Comparison of ENCODE assay signal across 1 cellular context in the genomic region with DNA sequence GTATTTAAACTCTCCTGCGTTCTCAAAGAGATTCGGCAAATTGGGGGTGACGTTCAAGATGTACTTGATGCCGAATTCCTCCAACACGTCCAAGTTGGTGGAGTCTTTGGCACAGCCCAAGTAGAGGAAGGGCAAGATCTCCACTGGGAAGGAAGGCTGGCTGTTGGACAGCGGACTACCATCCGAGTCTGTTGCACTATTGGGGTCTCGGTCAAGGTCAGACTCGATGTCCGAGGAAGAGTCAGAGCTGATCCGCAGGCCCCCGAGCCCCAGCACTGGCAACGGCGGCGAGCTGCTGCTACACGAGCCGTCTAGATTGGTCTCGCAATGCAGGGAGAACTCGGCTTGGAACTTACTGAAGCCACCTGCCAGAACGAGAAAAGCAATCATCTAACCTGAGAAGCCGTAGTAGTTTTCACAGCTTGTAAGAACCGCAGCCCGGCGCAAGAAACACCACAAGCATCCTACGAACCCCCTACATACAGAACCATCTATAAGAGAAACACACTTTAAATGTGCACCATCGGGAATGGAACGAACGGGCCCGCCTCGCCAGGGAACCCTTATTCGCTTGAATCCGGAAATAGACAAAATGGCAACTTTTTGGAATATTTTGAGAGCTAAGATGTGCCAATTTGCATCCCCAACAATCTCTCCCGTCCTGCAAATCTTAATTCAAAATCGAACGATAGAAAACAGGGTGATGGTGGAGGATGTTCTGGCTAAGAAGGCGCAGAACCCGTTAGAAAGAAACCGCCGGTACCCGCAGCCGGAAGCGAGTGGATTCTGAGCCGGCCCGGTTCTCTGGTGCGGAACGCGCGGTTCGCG.
TF ChIP-seq lines count a peak whose summit lies in the region.

No MANE protein-coding gene starts in this region.

TF ChIP-seq in HepG2, 621 proteins besides CTCF, POLR2A, EP300 and RAD21 (continued from another document and continues in another):
- TF ChIP-seq, protein P1, sequence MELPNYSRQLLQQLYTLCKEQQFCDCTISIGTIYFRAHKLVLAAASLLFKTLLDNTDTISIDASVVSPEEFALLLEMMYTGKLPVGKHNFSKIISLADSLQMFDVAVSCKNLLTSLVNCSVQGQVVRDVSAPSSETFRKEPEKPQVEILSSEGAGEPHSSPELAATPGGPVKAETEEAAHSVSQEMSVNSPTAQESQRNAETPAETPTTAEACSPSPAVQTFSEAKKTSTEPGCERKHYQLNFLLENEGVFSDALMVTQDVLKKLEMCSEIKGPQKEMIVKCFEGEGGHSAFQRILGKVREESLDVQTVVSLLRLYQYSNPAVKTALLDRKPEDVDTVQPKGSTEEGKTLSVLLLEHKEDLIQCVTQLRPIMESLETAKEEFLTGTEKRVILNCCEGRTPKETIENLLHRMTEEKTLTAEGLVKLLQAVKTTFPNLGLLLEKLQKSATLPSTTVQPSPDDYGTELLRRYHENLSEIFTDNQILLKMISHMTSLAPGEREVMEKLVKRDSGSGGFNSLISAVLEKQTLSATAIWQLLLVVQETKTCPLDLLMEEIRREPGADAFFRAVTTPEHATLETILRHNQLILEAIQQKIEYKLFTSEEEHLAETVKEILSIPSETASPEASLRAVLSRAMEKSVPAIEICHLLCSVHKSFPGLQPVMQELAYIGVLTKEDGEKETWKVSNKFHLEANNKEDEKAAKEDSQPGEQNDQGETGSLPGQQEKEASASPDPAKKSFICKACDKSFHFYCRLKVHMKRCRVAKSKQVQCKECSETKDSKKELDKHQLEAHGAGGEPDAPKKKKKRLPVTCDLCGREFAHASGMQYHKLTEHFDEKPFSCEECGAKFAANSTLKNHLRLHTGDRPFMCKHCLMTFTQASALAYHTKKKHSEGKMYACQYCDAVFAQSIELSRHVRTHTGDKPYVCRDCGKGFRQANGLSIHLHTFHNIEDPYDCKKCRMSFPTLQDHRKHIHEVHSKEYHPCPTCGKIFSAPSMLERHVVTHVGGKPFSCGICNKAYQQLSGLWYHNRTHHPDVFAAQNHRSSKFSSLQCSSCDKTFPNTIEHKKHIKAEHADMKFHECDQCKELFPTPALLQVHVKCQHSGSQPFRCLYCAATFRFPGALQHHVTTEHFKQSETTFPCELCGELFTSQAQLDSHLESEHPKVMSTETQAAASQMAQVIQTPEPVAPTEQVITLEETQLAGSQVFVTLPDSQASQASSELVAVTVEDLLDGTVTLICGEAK (IDR thresholded peaks at IDR 0.05), result no peak
- TF ChIP-seq, protein P1 (CRISPR knock-in tag; IDR thresholded peaks at IDR 0.05), result no peak
- TF ChIP-seq ZBTB8A (CRISPR knock-in tag; IDR thresholded peaks at IDR 0.05; ENCODE audit: borderline replicate concordance, low read depth), result no peak
- TF ChIP-seq KLF13 (CRISPR knock-in tag; IDR thresholded peaks at IDR 0.05), result no peak
- TF ChIP-seq, protein P2, sequence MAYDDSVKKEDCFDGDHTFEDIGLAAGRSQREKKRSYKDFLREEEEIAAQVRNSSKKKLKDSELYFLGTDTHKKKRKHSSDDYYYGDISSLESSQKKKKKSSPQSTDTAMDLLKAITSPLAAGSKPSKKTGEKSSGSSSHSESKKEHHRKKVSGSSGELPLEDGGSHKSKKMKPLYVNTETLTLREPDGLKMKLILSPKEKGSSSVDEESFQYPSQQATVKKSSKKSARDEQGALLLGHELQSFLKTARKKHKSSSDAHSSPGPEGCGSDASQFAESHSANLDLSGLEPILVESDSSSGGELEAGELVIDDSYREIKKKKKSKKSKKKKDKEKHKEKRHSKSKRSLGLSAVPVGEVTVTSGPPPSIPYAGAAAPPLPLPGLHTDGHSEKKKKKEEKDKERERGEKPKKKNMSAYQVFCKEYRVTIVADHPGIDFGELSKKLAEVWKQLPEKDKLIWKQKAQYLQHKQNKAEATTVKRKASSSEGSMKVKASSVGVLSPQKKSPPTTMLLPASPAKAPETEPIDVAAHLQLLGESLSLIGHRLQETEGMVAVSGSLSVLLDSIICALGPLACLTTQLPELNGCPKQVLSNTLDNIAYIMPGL (CRISPR knock-in tag; IDR thresholded peaks at IDR 0.05; ENCODE audit: borderline replicate concordance in 1 of 2, low read depth in 1 of 2), result no peak; a peak in 1 of 4 replicates
- TF ChIP-seq, protein P3, sequence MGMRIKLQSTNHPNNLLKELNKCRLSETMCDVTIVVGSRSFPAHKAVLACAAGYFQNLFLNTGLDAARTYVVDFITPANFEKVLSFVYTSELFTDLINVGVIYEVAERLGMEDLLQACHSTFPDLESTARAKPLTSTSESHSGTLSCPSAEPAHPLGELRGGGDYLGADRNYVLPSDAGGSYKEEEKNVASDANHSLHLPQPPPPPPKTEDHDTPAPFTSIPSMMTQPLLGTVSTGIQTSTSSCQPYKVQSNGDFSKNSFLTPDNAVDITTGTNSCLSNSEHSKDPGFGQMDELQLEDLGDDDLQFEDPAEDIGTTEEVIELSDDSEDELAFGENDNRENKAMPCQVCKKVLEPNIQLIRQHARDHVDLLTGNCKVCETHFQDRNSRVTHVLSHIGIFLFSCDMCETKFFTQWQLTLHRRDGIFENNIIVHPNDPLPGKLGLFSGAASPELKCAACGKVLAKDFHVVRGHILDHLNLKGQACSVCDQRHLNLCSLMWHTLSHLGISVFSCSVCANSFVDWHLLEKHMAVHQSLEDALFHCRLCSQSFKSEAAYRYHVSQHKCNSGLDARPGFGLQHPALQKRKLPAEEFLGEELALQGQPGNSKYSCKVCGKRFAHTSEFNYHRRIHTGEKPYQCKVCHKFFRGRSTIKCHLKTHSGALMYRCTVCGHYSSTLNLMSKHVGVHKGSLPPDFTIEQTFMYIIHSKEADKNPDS (CRISPR knock-in tag; IDR thresholded peaks at IDR 0.05), result no peak
- no peak for TF ChIP-seq MEIS1 (CRISPR knock-in tag; IDR thresholded peaks at IDR 0.05; ENCODE audit: borderline replicate concordance)
- TF ChIP-seq KDM3A (CRISPR knock-in tag; IDR thresholded peaks at IDR 0.05; ENCODE audit: low read depth), result no peak
- no peak for TF ChIP-seq MIER2 (CRISPR knock-in tag; IDR thresholded peaks at IDR 0.05)
- no peak for TF ChIP-seq SCMH1 (CRISPR knock-in tag; IDR thresholded peaks at IDR 0.05; ENCODE audit: borderline replicate concordance)
- no peak for TF ChIP-seq MIXL1 (CRISPR knock-in tag; IDR thresholded peaks at IDR 0.05)
- TF ChIP-seq, protein P4, sequence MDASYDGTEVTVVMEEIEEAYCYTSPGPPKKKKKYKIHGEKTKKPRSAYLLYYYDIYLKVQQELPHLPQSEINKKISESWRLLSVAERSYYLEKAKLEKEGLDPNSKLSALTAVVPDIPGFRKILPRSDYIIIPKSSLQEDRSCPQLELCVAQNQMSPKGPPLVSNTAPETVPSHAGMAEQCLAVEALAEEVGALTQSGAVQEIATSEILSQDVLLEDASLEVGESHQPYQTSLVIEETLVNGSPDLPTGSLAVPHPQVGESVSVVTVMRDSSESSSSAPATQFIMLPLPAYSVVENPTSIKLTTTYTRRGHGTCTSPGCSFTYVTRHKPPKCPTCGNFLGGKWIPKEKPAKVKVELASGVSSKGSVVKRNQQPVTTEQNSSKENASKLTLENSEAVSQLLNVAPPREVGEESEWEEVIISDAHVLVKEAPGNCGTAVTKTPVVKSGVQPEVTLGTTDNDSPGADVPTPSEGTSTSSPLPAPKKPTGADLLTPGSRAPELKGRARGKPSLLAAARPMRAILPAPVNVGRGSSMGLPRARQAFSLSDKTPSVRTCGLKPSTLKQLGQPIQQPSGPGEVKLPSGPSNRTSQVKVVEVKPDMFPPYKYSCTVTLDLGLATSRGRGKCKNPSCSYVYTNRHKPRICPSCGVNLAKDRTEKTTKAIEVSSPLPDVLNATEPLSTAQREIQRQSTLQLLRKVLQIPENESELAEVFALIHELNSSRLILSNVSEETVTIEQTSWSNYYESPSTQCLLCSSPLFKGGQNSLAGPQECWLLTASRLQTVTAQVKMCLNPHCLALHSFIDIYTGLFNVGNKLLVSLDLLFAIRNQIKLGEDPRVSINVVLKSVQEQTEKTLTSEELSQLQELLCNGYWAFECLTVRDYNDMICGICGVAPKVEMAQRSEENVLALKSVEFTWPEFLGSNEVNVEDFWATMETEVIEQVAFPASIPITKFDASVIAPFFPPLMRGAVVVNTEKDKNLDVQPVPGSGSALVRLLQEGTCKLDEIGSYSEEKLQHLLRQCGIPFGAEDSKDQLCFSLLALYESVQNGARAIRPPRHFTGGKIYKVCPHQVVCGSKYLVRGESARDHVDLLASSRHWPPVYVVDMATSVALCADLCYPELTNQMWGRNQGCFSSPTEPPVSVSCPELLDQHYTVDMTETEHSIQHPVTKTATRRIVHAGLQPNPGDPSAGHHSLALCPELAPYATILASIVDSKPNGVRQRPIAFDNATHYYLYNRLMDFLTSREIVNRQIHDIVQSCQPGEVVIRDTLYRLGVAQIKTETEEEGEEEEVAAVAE (CRISPR knock-in tag; IDR thresholded peaks at IDR 0.05; ENCODE audit: borderline replicate concordance), result no peak
- TF ChIP-seq, protein P5, sequence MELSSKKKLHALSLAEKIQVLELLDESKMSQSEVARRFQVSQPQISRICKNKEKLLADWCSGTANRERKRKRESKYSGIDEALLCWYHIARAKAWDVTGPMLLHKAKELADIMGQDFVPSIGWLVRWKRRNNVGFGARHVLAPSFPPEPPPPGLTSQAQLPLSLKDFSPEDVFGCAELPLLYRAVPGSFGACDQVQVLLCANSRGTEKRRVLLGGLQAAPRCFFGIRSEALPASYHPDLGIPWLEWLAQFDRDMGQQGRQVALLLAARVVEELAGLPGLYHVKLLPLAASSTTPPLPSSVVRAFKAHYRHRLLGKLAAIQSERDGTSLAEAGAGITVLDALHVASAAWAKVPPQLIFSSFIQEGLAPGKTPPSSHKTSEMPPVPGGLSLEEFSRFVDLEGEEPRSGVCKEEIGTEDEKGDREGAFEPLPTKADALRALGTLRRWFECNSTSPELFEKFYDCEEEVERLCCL (CRISPR knock-in tag; IDR thresholded peaks at IDR 0.05; ENCODE audit: borderline replicate concordance), result no peak
- TF ChIP-seq HOXA5 (CRISPR knock-in tag; IDR thresholded peaks at IDR 0.05), result no peak; the same call in 1 of the 2 replicates
- no peak for TF ChIP-seq ZNF34 (CRISPR knock-in tag; IDR thresholded peaks at IDR 0.05; ENCODE audit: borderline replicate concordance)
- TF ChIP-seq, protein P6, sequence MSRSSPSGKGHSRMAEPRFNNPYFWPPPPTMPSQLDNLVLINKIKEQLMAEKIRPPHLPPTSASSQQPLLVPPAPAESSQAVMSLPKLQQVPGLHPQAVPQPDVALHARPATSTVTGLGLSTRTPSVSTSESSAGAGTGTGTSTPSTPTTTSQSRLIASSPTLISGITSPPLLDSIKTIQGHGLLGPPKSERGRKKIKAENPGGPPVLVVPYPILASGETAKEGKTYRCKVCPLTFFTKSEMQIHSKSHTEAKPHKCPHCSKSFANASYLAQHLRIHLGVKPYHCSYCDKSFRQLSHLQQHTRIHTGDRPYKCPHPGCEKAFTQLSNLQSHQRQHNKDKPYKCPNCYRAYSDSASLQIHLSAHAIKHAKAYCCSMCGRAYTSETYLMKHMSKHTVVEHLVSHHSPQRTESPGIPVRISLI (CRISPR knock-in tag; IDR thresholded peaks at IDR 0.05; ENCODE audit: borderline replicate concordance), result no peak
- no peak for TF ChIP-seq HDAC6 (IDR thresholded peaks at IDR 0.05; ENCODE audit: low read depth, low read length)
- no peak for TF ChIP-seq MXI1 (IDR thresholded peaks at IDR 0.05; ENCODE audit: borderline replicate concordance, low read depth, low read length)
- TF ChIP-seq ZNF720 (CRISPR knock-in tag; IDR thresholded peaks at IDR 0.05), result no peak
- no peak for TF ChIP-seq ZNF264 (CRISPR knock-in tag; IDR thresholded peaks at IDR 0.05)
- TF ChIP-seq, protein P7, sequence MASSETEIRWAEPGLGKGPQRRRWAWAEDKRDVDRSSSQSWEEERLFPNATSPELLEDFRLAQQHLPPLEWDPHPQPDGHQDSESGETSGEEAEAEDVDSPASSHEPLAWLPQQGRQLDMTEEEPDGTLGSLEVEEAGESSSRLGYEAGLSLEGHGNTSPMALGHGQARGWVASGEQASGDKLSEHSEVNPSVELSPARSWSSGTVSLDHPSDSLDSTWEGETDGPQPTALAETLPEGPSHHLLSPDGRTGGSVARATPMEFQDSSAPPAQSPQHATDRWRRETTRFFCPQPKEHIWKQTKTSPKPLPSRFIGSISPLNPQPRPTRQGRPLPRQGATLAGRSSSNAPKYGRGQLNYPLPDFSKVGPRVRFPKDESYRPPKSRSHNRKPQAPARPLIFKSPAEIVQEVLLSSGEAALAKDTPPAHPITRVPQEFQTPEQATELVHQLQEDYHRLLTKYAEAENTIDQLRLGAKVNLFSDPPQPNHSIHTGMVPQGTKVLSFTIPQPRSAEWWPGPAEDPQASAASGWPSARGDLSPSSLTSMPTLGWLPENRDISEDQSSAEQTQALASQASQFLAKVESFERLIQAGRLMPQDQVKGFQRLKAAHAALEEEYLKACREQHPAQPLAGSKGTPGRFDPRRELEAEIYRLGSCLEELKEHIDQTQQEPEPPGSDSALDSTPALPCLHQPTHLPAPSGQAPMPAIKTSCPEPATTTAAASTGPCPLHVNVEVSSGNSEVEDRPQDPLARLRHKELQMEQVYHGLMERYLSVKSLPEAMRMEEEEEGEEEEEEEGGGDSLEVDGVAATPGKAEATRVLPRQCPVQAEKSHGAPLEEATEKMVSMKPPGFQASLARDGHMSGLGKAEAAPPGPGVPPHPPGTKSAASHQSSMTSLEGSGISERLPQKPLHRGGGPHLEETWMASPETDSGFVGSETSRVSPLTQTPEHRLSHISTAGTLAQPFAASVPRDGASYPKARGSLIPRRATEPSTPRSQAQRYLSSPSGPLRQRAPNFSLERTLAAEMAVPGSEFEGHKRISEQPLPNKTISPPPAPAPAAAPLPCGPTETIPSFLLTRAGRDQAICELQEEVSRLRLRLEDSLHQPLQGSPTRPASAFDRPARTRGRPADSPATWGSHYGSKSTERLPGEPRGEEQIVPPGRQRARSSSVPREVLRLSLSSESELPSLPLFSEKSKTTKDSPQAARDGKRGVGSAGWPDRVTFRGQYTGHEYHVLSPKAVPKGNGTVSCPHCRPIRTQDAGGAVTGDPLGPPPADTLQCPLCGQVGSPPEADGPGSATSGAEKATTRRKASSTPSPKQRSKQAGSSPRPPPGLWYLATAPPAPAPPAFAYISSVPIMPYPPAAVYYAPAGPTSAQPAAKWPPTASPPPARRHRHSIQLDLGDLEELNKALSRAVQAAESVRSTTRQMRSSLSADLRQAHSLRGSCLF (CRISPR knock-in tag; IDR thresholded peaks at IDR 0.05; ENCODE audit: borderline replicate concordance), result no peak
- TF ChIP-seq KMT2B (CRISPR knock-in tag; IDR thresholded peaks at IDR 0.05), result no peak
